9 cellular contexts compared by ENCODE assay signal in genomic region chr3:126983276-126983652, GRCh38. TPM values are rescaled to one million over a fixed set of nuclear protein-coding genes. Genes with fewer than 3 reads are reported as not detected.
A peak's percentile ranks its signal among the peaks of the same experiment; 100 is the strongest.
DNase-seq lines count a peak whose midpoint lies in the region; ATAC-seq, FAIRE-seq and TF ChIP-seq lines count a peak whose summit lies in the region.
"Had no signal": no experiment of that assay in that cellular context is flagged by ENCODE, and none has a peak within 500 bp of the region (broad histone marks: within the 10 kb centered on the region; RNA-seq: fewer than 3 reads in every experiment).

No MANE protein-coding gene starts in this region.

- no peak overlapping the region for H3K27ac ChIP-seq in CD4-positive, alpha-beta memory T cell (ENCODE audit: low read depth, low read length)
- no peak overlapping the region for H3K27ac ChIP-seq in astrocyte (ENCODE audit: low read depth, low read length)

- peaks cover 4% of the 10 kb centered on the region in 2 donors for H3K27me3 Mint-ChIP-seq in CD4-positive, alpha-beta memory T cell
- peaks cover 7% of the 10 kb centered on the region for H3K27me3 Mint-ChIP-seq in astrocyte (ENCODE audit: low read depth, unreplicated experiment)

- TF ChIP-seq CTCF in astrocyte (IDR thresholded peaks at IDR 0.05; ENCODE audit: insufficient read depth, low read depth, low read length), result no peak
- TF ChIP-seq CTCF in lower leg skin (IDR thresholded peaks at IDR 0.05), result no peak

- POLR2A ChIA-PET in CD4-positive, alpha-beta memory T cell (lab: Charles Lee; ENCODE audit: partially characterized antibody), result interaction anchor here (1.4 to 2.4 kb wide), 2 partner anchors 70 to 72 kb away, joined by 4 to 11 read pairs; no protein-coding TSS in a partner anchor

- no peak for FAIRE-seq in astrocyte (lab: Jason Lieb, UNC)

- peaks cover 0 to 3% of the 10 kb centered on the region in 2 donors for H3K36me3 Mint-ChIP-seq in CD4-positive, alpha-beta memory T cell
- H3K36me3 Mint-ChIP-seq in astrocyte (ENCODE audit: low read depth, unreplicated experiment), result no peaks in the 10 kb centered on the region

- intact Hi-C loops in CD4-positive, alpha-beta memory T cell (cut with micrococcal nuclease), result loop anchor here (5.0 to 10.0 kb wide), 4 partner anchors 564 to 1072 kb away; partner anchors contain the start of genes MCM2, SEC61A1 and TPRA1
- intact Hi-C loops in lower leg skin (cut with DNase I; ENCODE audit: low total_unique reads), result loop anchor here (5.0 to 10.0 kb wide), 3 partner anchors 231 to 562 kb away; no protein-coding TSS in a partner anchor

- no peak overlapping the region for H2AFZ ChIP-seq in astrocyte (ENCODE audit: low read depth, low read length)

- peak overlapping the region; percentile 81 for H3K9ac ChIP-seq in astrocyte (ENCODE audit: low read length)

- H3K9me3 Mint-ChIP-seq in CD4-positive, alpha-beta memory T cell, result peaks cover 0 to 4% (median 0%) of the 10 kb centered on the region in 8 donors
- H3K9me3 Mint-ChIP-seq in astrocyte (ENCODE audit: unreplicated experiment), result peaks cover 2% of the 10 kb centered on the region
- H3K9me3 Mint-ChIP-seq: stimulated activated naive B cell treated with anti-CD40 and anti-IgM and Interleukin-4, amounts not matched to agents 10 μg/mL and 1 μg/mL and 100 μg/mL, for 72 hours had no signal

- H4K20me1 ChIP-seq in astrocyte (ENCODE audit: insufficient read depth, low read length), result peaks cover 47% of the 10 kb centered on the region

- H3K27me3 ChIP-seq in CD4-positive, alpha-beta memory T cell (ENCODE audit: insufficient read depth, low read length), result no peaks in the 10 kb centered on the region
- peaks cover 2% of the 10 kb centered on the region for H3K27me3 ChIP-seq in astrocyte (ENCODE audit: insufficient read depth, low read length)

- peak in 3 of 5 donors; percentile 8 to 23 (median 14) for DNase-seq in CD4-positive, alpha-beta memory T cell
- no peak for DNase-seq in astrocyte (ENCODE audit: low read depth)
- no peak for DNase-seq in lower leg skin (ENCODE audit: low spot score in 2 of 2)
- DNase-seq in cerebellum (ENCODE audit: low spot score), result no peak
- DNase-seq in SW 1271 (lab: John Stamatoyannopoulos, UW), result no peak

- ATAC-seq in HG02623 (IDR thresholded peaks at IDR 0.05; ENCODE audit: unreplicated experiment) (peak; percentile 8), GM21390 (IDR thresholded peaks at IDR 0.05; ENCODE audit: unreplicated experiment) (no peak), GM19023 (IDR thresholded peaks at IDR 0.05; ENCODE audit: unreplicated experiment) (no peak)

- H3K4me1 Mint-ChIP-seq in CD4-positive, alpha-beta memory T cell, result peaks cover 6 to 29% (median 17%) of the 10 kb centered on the region in 4 donors
- H3K4me1 Mint-ChIP-seq in astrocyte (ENCODE audit: low read depth, unreplicated experiment), result peaks cover 1% of the 10 kb centered on the region

- H3K4me2 ChIP-seq in astrocyte (ENCODE audit: low read length), result peak overlapping the region; percentile 93

- no peak overlapping the region for H3K4me3 Mint-ChIP-seq in CD4-positive, alpha-beta memory T cell
- no peak overlapping the region for H3K4me3 Mint-ChIP-seq in astrocyte (ENCODE audit: unreplicated experiment)

- WGBS in lower leg skin, 2 donors, result 0% methylated on average over 3 of the region's 70 CpGs; no CpG with 5 or more reads in 1 of the 2 donors

- no peak overlapping the region for H3K27ac Mint-ChIP-seq in CD4-positive, alpha-beta memory T cell
- no peak overlapping the region for H3K27ac Mint-ChIP-seq in astrocyte (ENCODE audit: unreplicated experiment)

- no peak for TF ChIP-seq POLR2A in lower leg skin (IDR thresholded peaks at IDR 0.05)

- no peak overlapping the region for H3K4me3 ChIP-seq in CD4-positive, alpha-beta memory T cell (ENCODE audit: low read length in 2 of 2)
- H3K4me3 ChIP-seq in astrocyte (ENCODE audit: insufficient read depth, low read depth, low read length), result peak overlapping the region; percentile 64
- peak overlapping the region; percentile 64 for H3K4me3 ChIP-seq in lower leg skin (ENCODE audit: low read depth, poor library complexity, severe bottlenecking)

- H3K9me3 ChIP-seq in CD4-positive, alpha-beta memory T cell (ENCODE audit: control insufficient read depth in 1 of 2, low read length in 2 of 2), result no peaks in the 10 kb centered on the region
- no peaks in the 10 kb centered on the region for H3K9me3 ChIP-seq in astrocyte (ENCODE audit: insufficient read depth, low read depth, low read length)

- CTCF ChIA-PET in CD4-positive, alpha-beta memory T cell (lab: Charles Lee; ENCODE audit: partially characterized antibody), result no interaction called here

- H3K36me3 ChIP-seq in CD4-positive, alpha-beta memory T cell (ENCODE audit: insufficient read depth, low read length), result no peaks in the 10 kb centered on the region
- H3K36me3 ChIP-seq in astrocyte (ENCODE audit: insufficient read depth, low read length), result no peaks in the 10 kb centered on the region

- H3K4me1 ChIP-seq in CD4-positive, alpha-beta memory T cell (ENCODE audit: insufficient read depth, low read length), result peaks cover 17% of the 10 kb centered on the region
- H3K4me1 ChIP-seq in astrocyte (ENCODE audit: insufficient read depth, low read length), result peaks cover 33% of the 10 kb centered on the region

- peaks cover 48% of the 10 kb centered on the region for H3K79me2 ChIP-seq in astrocyte (ENCODE audit: insufficient read depth, low read length)

RNA-seq across cellular contexts. Expression of gene PLXNA1, which starts 0.3 kb away (rescaled TPM):
- total RNA-seq in CD4-positive, alpha-beta memory T cell, result 10 to 100 TPM; 18.9 to 21.3 TPM
- 1 to 10 TPM in 1 of 2 donors, under 1 TPM in 1; 0.34 to 1.4 TPM for polyA plus RNA-seq in CD4-positive, alpha-beta memory T cell
- 63.3 and 64.3 TPM in 2 replicates for total RNA-seq in astrocyte
- 10 to 100 TPM; 35.8 to 44.9 (median 39.7) TPM for total RNA-seq in lower leg skin
- total RNA-seq in cerebellum, result 56.2 TPM

Comparison
In these comparisons a context has a peak if more than half of its experiments do, and no peak if none do; other contexts are left out.
1. DNase-seq: peak in CD4-positive, alpha-beta memory T cell (3 of 5); none in astrocyte (single experiment), lower leg skin (0 of 2), cerebellum (single experiment) and SW 1271 (0 of 2).
2. H3K4me3 ChIP-seq: peak in astrocyte (single experiment) and lower leg skin (single experiment); none in CD4-positive, alpha-beta memory T cell (0 of 2).